Comparison of ENCODE assay signal across 1 cellular context in genomic region chr14:32366995-32367394, GRCh38.
TF ChIP-seq lines count a peak whose summit lies in the region.

No MANE protein-coding gene starts in this region.

TF ChIP-seq in HepG2, 621 proteins besides CTCF, POLR2A, EP300 and RAD21 (continued from another document):
- TF ChIP-seq THAP11 (CRISPR knock-in tag; IDR thresholded peaks at IDR 0.05): no peak
